22 cellular contexts compared by ENCODE assay signal in the genomic region with DNA sequence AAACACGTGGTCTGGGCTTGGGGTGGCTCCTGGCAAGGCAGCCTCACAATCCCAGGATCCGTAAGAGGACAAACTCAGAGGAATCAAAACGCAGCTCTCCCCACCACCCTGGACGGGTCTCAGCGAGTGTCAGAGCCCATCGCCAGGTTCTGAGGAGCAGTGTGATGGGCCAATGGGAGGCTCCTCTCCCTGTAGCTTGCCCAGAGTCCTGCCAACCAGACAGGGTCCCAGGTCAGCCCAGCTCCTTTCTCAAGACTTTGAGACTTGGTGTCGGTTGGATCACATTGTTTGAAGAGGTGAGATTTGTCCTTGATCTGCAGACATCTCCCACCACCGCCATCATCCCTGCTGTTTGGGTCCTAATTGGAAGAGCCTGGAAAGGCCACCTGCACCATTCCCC. TPM values are rescaled to one million over a fixed set of nuclear protein-coding genes. Genes with fewer than 3 reads are reported as not detected.
DNase-seq lines count a peak whose midpoint lies in the region; ATAC-seq and TF ChIP-seq lines count a peak whose summit lies in the region.
"Had no signal": no experiment of that assay in that cellular context is flagged by ENCODE, and none has a peak within 500 bp of the region (broad histone marks: within the 10 kb centered on the region; RNA-seq: fewer than 3 reads in every experiment).

No MANE protein-coding gene starts in this region.

- no peak overlapping the region for H4K8ac ChIP-seq in H9 (replicated peaks; ENCODE audit: insufficient read length, low read depth, low read length)

- H3K27ac Mint-ChIP-seq in H9: peak overlapping the region; percentile 89 to 95 (median 91)
- peak overlapping the region; percentile 87 for H3K27ac Mint-ChIP-seq in WTC11
- no peak overlapping the region for H3K27ac Mint-ChIP-seq in neural progenitor cell
- H3K27ac Mint-ChIP-seq: CD4-positive, alpha-beta T cell had no signal

- H3K9ac ChIP-seq in H9 (ENCODE audit: extremely low read depth, insufficient read length, low read length) (no peak overlapping the region), iPS-15b (ENCODE audit: low read depth, low read length) (no peak overlapping the region), neural progenitor cell (no peak overlapping the region)
- H3K9ac ChIP-seq: BLaER1 treated with 17β-estradiol and CSF1 and Interleukin-3, amounts not matched to agents 10 nM and 100 nM; GM23248 had no signal

- H2BK120ac ChIP-seq in H9 (ENCODE audit: low read depth, low read length, poor library complexity, severe bottlenecking): no peak overlapping the region

- H2AFZ ChIP-seq in H9 (ENCODE audit: low read length) (no peak overlapping the region), neural progenitor cell (replicated peaks) (no peak overlapping the region)
- H2AFZ ChIP-seq: GM23248 had no signal

- no peak overlapping the region for H2BK5ac ChIP-seq in H9 (ENCODE audit: insufficient read length, low read length)

- H2AK5ac ChIP-seq in H9 (ENCODE audit: insufficient read length, low read length): no peak overlapping the region

- H3K36me3 ChIP-seq in iPS-15b (ENCODE audit: control insufficient read depth, insufficient read depth, low read length) (peaks cover 7% of the 10 kb centered on the region), neural progenitor cell (no peaks in the 10 kb centered on the region), BE2C (no peaks in the 10 kb centered on the region)
- H3K36me3 ChIP-seq: BLaER1 treated with 17β-estradiol and CSF1 and Interleukin-3, amounts not matched to agents 10 nM and 100 nM had no signal

- peak overlapping the region; percentile 53 for H3K27ac ChIP-seq in H9 (ENCODE audit: insufficient read length, low read depth, low read length)
- H3K27ac ChIP-seq in neural progenitor cell: no peak overlapping the region
- H3K27ac ChIP-seq: BLaER1 treated with 17β-estradiol and CSF1 and Interleukin-3, amounts not matched to agents 10 nM and 100 nM; GM23248 had no signal

- H3T11ph ChIP-seq in H9 (ENCODE audit: low read length): no peak overlapping the region

- no peaks in the 10 kb centered on the region for H3K23me2 ChIP-seq in H9 (ENCODE audit: insufficient read length, low read depth, low read length, poor library complexity, severe bottlenecking)

- no CpG with 5 or more reads among the region's 8 CpGs for WGBS in H9 (ENCODE audit: extremely low coverage, insufficient read length, low lambda C conversion rate)

- H3K36me3 Mint-ChIP-seq in H9 (ENCODE audit: insufficient read depth in 1 of 3, low read depth in 3 of 3) (peaks cover 0 to 4% (median 0%) of the 10 kb centered on the region in 3 experiments; a peak in 3 of 7 replicates), WTC11 (no peaks in the 10 kb centered on the region), neural progenitor cell (no peaks in the 10 kb centered on the region)

- H3K4me3 ChIP-seq in iPS-15b (ENCODE audit: low read depth, low read length) (peak overlapping the region; percentile 16), neural progenitor cell (no peak overlapping the region), BE2C (ENCODE audit: low read depth, low read length) (no peak overlapping the region)
- H3K4me3 ChIP-seq: BLaER1 treated with 17β-estradiol and CSF1 and Interleukin-3, amounts not matched to agents 10 nM and 100 nM; GM23248 had no signal

- H3K4me2 ChIP-seq in H9 (ENCODE audit: insufficient read depth, insufficient read length, low read length) (peak overlapping the region; percentile 6), neural progenitor cell (peak overlapping the region; percentile 14)
- H3K4me2 ChIP-seq: BLaER1 treated with 17β-estradiol and CSF1 and Interleukin-3, amounts not matched to agents 10 nM and 100 nM had no signal

- TF ChIP-seq CTCF in H9 (conservative IDR thresholded peaks at IDR 0.05): no peak
- TF ChIP-seq CTCF in WTC11 (IDR thresholded peaks at IDR 0.05): no peak
- TF ChIP-seq CTCF in neural progenitor cell (IDR thresholded peaks at IDR 0.05): no peak
- TF ChIP-seq CTCF in BE2C (IDR thresholded peaks at IDR 0.05; ENCODE audit: low read depth, low read length): no peak

- H3K27me3 ChIP-seq in H9 (ENCODE audit: insufficient read depth, low read length) (no peaks in the 10 kb centered on the region), iPS-15b (ENCODE audit: control insufficient read depth, insufficient read depth, low read length) (no peaks in the 10 kb centered on the region), neural progenitor cell (no peaks in the 10 kb centered on the region), BE2C (no peaks in the 10 kb centered on the region)
- H3K27me3 ChIP-seq: BLaER1 treated with 17β-estradiol and CSF1 and Interleukin-3, amounts not matched to agents 10 nM and 100 nM had no signal

- H3K9me3 Mint-ChIP-seq in H9: no peaks in the 10 kb centered on the region
- no peaks in the 10 kb centered on the region for H3K9me3 Mint-ChIP-seq in WTC11
- H3K9me3 Mint-ChIP-seq in neural progenitor cell: no peaks in the 10 kb centered on the region
- H3K9me3 Mint-ChIP-seq: CD4-positive, alpha-beta T cell had no signal

- ATAC-seq in WTC11 (peak; percentile 59), HG03095 (IDR thresholded peaks at IDR 0.05; ENCODE audit: unreplicated experiment) (no peak)

- H3K4me3 Mint-ChIP-seq in H9 (peak overlapping the region in 1 of 2 experiments; percentile 58; a peak in 3 of 5 replicates), WTC11 (0 out of 2 replicates have a peak overlapping the region, but pooled peaks have one; percentile 6), neural progenitor cell (no peak overlapping the region)
- H3K4me3 Mint-ChIP-seq: CD4-positive, alpha-beta T cell had no signal

- no peak overlapping the region for H3K56ac ChIP-seq in H9 (ENCODE audit: insufficient read length, low read depth, low read length)

- H3F3A ChIP-seq in neural progenitor cell (ENCODE audit: low read depth): peaks cover 49% of the 10 kb centered on the region

- POLR2A ChIA-PET in WTC11 (lab: Charles Lee): interaction anchor here (0.9 kb wide), 2 partner anchors 51 to 76 kb away, joined by 3 to 4 read pairs; no protein-coding TSS in a partner anchor

- peaks cover 8% of the 10 kb centered on the region; the same call in 1 of the 2 replicates for H3K79me2 ChIP-seq in H9 (ENCODE audit: insufficient read depth, low read length)
- H3K79me2 ChIP-seq in neural progenitor cell (ENCODE audit: low read depth): peaks cover 93% of the 10 kb centered on the region

- H3K9me3 ChIP-seq in H9 (ENCODE audit: control insufficient read depth, low read depth, low read length) (no peaks in the 10 kb centered on the region), iPS-15b (ENCODE audit: control insufficient read depth, insufficient read depth, low read length) (no peaks in the 10 kb centered on the region), neural progenitor cell (ENCODE audit: low read depth) (no peaks in the 10 kb centered on the region), BE2C (no peaks in the 10 kb centered on the region)
- H3K9me3 ChIP-seq: BLaER1 treated with 17β-estradiol and CSF1 and Interleukin-3, amounts not matched to agents 10 nM and 100 nM had no signal

- CTCF ChIA-PET in WTC11 (lab: Charles Lee): interaction anchor here (0.6 to 3.0 kb wide), 19 partner anchors 13 to 342 kb away, joined by 3 to 15 read pairs (median 4); a partner anchor contains a TSS

- DNase-seq in H9: peak; percentile 77
- no peak for DNase-seq in WTC11 (ENCODE audit: low spot score)
- no peak for DNase-seq in neural progenitor cell (ENCODE audit: low spot score)
- DNase-seq in BE2C: no peak
- no peak for DNase-seq in NCI-H69 (lab: John Stamatoyannopoulos, UW)
- DNase-seq: CD4-positive, alpha-beta T cell; GM23248; KBM-7; MV-4-11; NCI-H1105; NCI-H146; NCI-H1930; NCI-H2107; NCI-H524; NCI-H82; NK-92 treated with Interleukin-12 subunit alpha and Interleukin-12 subunit beta, amount 100 ng/mL, for 24 hours; RPMI8226; SHP77 treated with DMSO at 0.1 percent for 48 hours had no signal

- H2BK15ac ChIP-seq in H9 (ENCODE audit: low read depth, low read length): no peak overlapping the region

- no peak overlapping the region for H4K91ac ChIP-seq in H9 (ENCODE audit: insufficient read length, low read depth, low read length)

- H2BK20ac ChIP-seq in H9 (ENCODE audit: low read depth, low read length, poor library complexity, severe bottlenecking): no peak overlapping the region

- peaks cover 3% of the 10 kb centered on the region for H3K79me1 ChIP-seq in H9 (ENCODE audit: insufficient read depth, low read depth, low read length, poor library complexity, severe bottlenecking)

- H4K5ac ChIP-seq in H9 (ENCODE audit: insufficient read length, low read depth, low read length): no peak overlapping the region

- H3K4me1 Mint-ChIP-seq in H9 (peaks cover 87 to 91% of the 10 kb centered on the region in 2 experiments), WTC11 (peaks cover 91% of the 10 kb centered on the region), neural progenitor cell (peaks cover 76% of the 10 kb centered on the region)

- no peak overlapping the region for H3K4ac ChIP-seq in H9 (ENCODE audit: low read depth, low read length)

- no peak overlapping the region for H3K23ac ChIP-seq in H9 (ENCODE audit: insufficient read length, low read depth, low read length)

- no peak overlapping the region for H2BK12ac ChIP-seq in H9 (ENCODE audit: insufficient read length, low read depth, low read length)

- H4K20me1 ChIP-seq in H9 (ENCODE audit: control insufficient read depth, insufficient read depth, insufficient read length) (no peaks in the 10 kb centered on the region), neural progenitor cell (ENCODE audit: low read depth) (peaks cover 100% of the 10 kb centered on the region)

- peak overlapping the region; percentile 39 for H3K14ac ChIP-seq in H9 (ENCODE audit: insufficient read depth, low read length)

- H3K27me3 Mint-ChIP-seq in H9 (ENCODE audit: low read depth) (no peaks in the 10 kb centered on the region; the same call in 1 of the 2 replicates), WTC11 (ENCODE audit: low read depth) (no peaks in the 10 kb centered on the region), neural progenitor cell (ENCODE audit: insufficient read depth, low read depth) (peaks cover 2% of the 10 kb centered on the region)

- H3K4me1 ChIP-seq in H9 (ENCODE audit: insufficient read depth, low read length): peaks cover 33% of the 10 kb centered on the region
- peaks cover 42% of the 10 kb centered on the region for H3K4me1 ChIP-seq in iPS-15b (ENCODE audit: control insufficient read depth, insufficient read depth, low read length)
- H3K4me1 ChIP-seq in neural progenitor cell: peaks cover 67% of the 10 kb centered on the region
- H3K4me1 ChIP-seq in BE2C: peaks cover 9% of the 10 kb centered on the region; the same call in 1 of the 2 replicates

- peak overlapping the region; percentile 35 for H3K18ac ChIP-seq in H9 (ENCODE audit: insufficient read length, low read depth, low read length)

TF ChIP-seq in WTC11, 78 proteins besides CTCF, POLR2A, EP300 and RAD21 (continues in another document):
- no peak for TF ChIP-seq NFE2L1 (CRISPR knock-in tag; IDR thresholded peaks at IDR 0.05)
- no peak for TF ChIP-seq ZNF317 (CRISPR knock-in tag; IDR thresholded peaks at IDR 0.05; ENCODE audit: borderline replicate concordance, low read depth)
- no peak for TF ChIP-seq SMAD3 (CRISPR knock-in tag; IDR thresholded peaks at IDR 0.05; ENCODE audit: borderline replicate concordance)
- no peak for TF ChIP-seq NFATC4 (CRISPR knock-in tag; IDR thresholded peaks at IDR 0.05)

RNA-seq across cellular contexts. Expression of a gene that starts 50.4 kb away (rescaled TPM):
- total RNA-seq in H9 (2021) (56.7 and 59.3 TPM in 2 replicates), WTC11 (2021) (45.9 to 60.9 TPM (median 48.6 TPM) in 3 replicates), neural progenitor cell (ENCODE audit: low replicate concordance) (9.4 and 39.6 TPM in 2 replicates)
- 10.3 TPM for polyA plus RNA-seq in BE2C (2012; ENCODE audit: insufficient read depth, insufficient read length, low read depth)
- total RNA-seq: CD4-positive, alpha-beta T cell; G401 had no signal
